10 cellular contexts compared by ENCODE assay signal in the genomic region with DNA sequence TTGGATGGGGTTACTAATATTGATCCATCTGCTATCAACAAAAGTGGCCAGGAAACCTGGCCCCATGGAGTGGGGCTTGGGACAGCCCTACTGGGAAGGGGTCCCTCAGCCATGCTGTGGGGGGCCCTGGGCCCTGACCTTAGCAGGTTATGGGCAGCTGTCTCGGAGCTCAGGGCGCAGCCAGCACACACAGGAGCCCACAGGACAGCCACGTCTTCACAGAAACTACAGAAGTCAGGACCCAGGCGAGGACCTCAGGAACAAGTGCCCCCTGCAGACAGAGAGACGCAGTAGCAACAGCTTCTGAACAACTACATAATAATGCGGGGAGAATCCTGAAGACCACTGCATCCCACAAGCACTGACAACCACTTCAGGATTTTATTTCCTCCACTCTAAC. TPM values are rescaled to one million over a fixed set of nuclear protein-coding genes. Genes with fewer than 3 reads are reported as not detected.
DNase-seq lines count a peak whose midpoint lies in the region; ATAC-seq, FAIRE-seq and TF ChIP-seq lines count a peak whose summit lies in the region.
"Had no signal": no experiment of that assay in that cellular context is flagged by ENCODE, and none has a peak within 500 bp of the region (broad histone marks: within the 10 kb centered on the region; RNA-seq: fewer than 3 reads in every experiment).

No MANE protein-coding gene starts in this region.

- no peak overlapping the region for H3K4me2 ChIP-seq in A549
- no peak overlapping the region for H3K4me2 ChIP-seq in HCT116 (ENCODE audit: low read length)

- no peaks in the 10 kb centered on the region for H3K9me2 ChIP-seq in HCT116 (ENCODE audit: insufficient read depth)

- BruUV-seq in HCT116 (replicated peaks; lab: Mats Ljungman, UMichigan) = no TSS peak

- no peak overlapping the region for H3K4me3 ChIP-seq in A549
- no peak overlapping the region for H3K4me3 ChIP-seq in HCT116 (replicated peaks in 1 of 2; ENCODE audit: low read depth in 1 of 2, low read length in 2 of 2)
- H3K4me3 ChIP-seq in cardiac fibroblast (replicated peaks in 1 of 2; ENCODE audit: low read depth in 2 of 2, low read length in 2 of 2) = no peak overlapping the region
- H3K4me3 ChIP-seq: dorsolateral prefrontal cortex had no signal

- POLR2A ChIA-PET in A549 (lab: Yijun Ruan, JAX) (interaction anchor here (0.7 kb wide), 1 partner anchor 85 kb away, joined by 4 read pairs; the partner anchor contains the start of gene DDX23), HCT116 (lab: Charles Lee) (no interaction called here)

- WGBS in A549 (ENCODE audit: missing lambda C conversion rate) = 88% methylated on average over 5 of the region's 6 CpGs

- no peak overlapping the region for H2AFZ ChIP-seq in HCT116 (ENCODE audit: low read depth, low read length, poor library complexity, severe bottlenecking)

- intact Hi-C loops in HCT116 (cut with micrococcal nuclease) = loop anchor here (2.0 kb wide), 1 partner anchor 58 kb away; no protein-coding TSS in a partner anchor

- H3K27ac ChIP-seq in A549 = no peak overlapping the region
- no peak overlapping the region for H3K27ac ChIP-seq in HCT116 (ENCODE audit: low read depth, low read length)

- H3K9me3 ChIP-seq in A549 (no peaks in the 10 kb centered on the region), HCT116 (ENCODE audit: control insufficient read depth in 1 of 2, insufficient read depth in 1 of 2, low read depth in 1 of 2, low read length in 2 of 2) (no peaks in the 10 kb centered on the region)

- peak in 1 of 2 experiments; percentile 39 for DNase-seq in A549 (ENCODE audit: low read depth in 1 of 2, low spot score in 1 of 2)
- DNase-seq in HCT116 (ENCODE audit: low read depth, low spot score) = no peak
- no peak for DNase-seq in cardiac fibroblast (ENCODE audit: low read depth in 2 of 2)
- DNase-seq in HCEC 1CT = no peak
- DNase-seq in NCI-H128 (lab: John Stamatoyannopoulos, UW; ENCODE audit: unreplicated experiment) = no peak
- DNase-seq in T-helper 1 cell = no peak
- DNase-seq: activated CD4-positive, alpha-beta T cell treated with anti-CD3 and anti-CD28 coated beads for 36 hours; activated naive CD4-positive, alpha-beta T cell treated with anti-CD3 and anti-CD28 coated beads for 36 hours had no signal

- H3K9ac ChIP-seq in HCT116 (ENCODE audit: low read length) = no peak overlapping the region

- no peak for FAIRE-seq in A549 (lab: Jason Lieb, UNC)

- no peaks in the 10 kb centered on the region for H3K27me3 ChIP-seq in HCT116 (ENCODE audit: insufficient read depth, low read length)
- H3K27me3 ChIP-seq: dorsolateral prefrontal cortex had no signal

- no peak for TF ChIP-seq EP300 in A549 (IDR thresholded peaks at IDR 0.05)

- ATAC-seq in A549 = peak; percentile 60 to 70; a peak in 4 of 6 replicates
- ATAC-seq in HCT116 = peak; percentile 39; the same call in 1 of the 2 replicates

- CTCF ChIA-PET in A549 (lab: Yijun Ruan, JAX) = interaction anchor here (0.8 to 70.2 kb wide), 9 partner anchors 12 to 125 kb away, joined by 4 to 2584 read pairs (median 28); partner anchors contain the start of genes ARF3, DDN, DDX23 and FKBP11
- CTCF ChIA-PET in HCT116 (lab: Charles Lee) = interaction anchor here (1.0 to 3.0 kb wide), 3 partner anchors 26 to 151 kb away, joined by 3 to 18 read pairs (median 3); partner anchors contain the start of gene DDX23

- H3K36me3 ChIP-seq in HCT116 (ENCODE audit: control insufficient read depth in 1 of 2, insufficient read depth in 2 of 2, low read length in 2 of 2) = peaks cover 46 to 55% of the 10 kb centered on the region in 2 experiments

- H3K79me2 ChIP-seq in HCT116 (ENCODE audit: insufficient read depth, low read length) = peaks cover 10% of the 10 kb centered on the region; the same call in 1 of the 2 replicates

- TF ChIP-seq RAD21 in A549 (conservative IDR thresholded peaks at IDR 0.05 in 1 of 2, IDR thresholded peaks at IDR 0.05 in 1 of 2) (no peak), HCT116 (IDR thresholded peaks at IDR 0.05; ENCODE audit: low read depth) (no peak)

- H3K4me1 ChIP-seq in A549 (no peaks in the 10 kb centered on the region), HCT116 (ENCODE audit: control insufficient read depth in 1 of 2, insufficient read depth in 2 of 2, low read length in 2 of 2) (no peaks in the 10 kb centered on the region)

- RAD21 ChIA-PET in HCT116 (lab: Charles Lee; ENCODE audit: low non-redundant PET in 1 of 2, low total read pairs in 2 of 2, uncharacterized antibody in 2 of 2, unreplicated experiment in 2 of 2) = no interaction called here

- peaks cover 8% of the 10 kb centered on the region; the same call in 1 of the 2 replicates for H4K20me1 ChIP-seq in HCT116 (ENCODE audit: insufficient read depth)

- TF ChIP-seq CTCF in A549 (IDR thresholded peaks at IDR 0.05) = 0 out of 3 replicates have a peak, but pooled peaks have one; percentile 8
- peak in 2 of 3 experiments; percentile 28 to 33; a peak in 4 of 6 replicates for TF ChIP-seq CTCF in HCT116 (IDR thresholded peaks at IDR 0.05 in 2 of 3, conservative IDR thresholded peaks at IDR 0.05 in 1 of 3; ENCODE audit: borderline replicate concordance in 1 of 3, insufficient read depth in 1 of 3, low read depth in 2 of 3, low read length in 2 of 3)
- peak; percentile 19 for TF ChIP-seq CTCF in cardiac fibroblast (IDR thresholded peaks at IDR 0.05; ENCODE audit: low read depth, low read length)

- no peak for TF ChIP-seq POLR2A in A549 (IDR thresholded peaks at IDR 0.05; ENCODE audit: low read length)
- TF ChIP-seq POLR2A in HCT116 (IDR thresholded peaks at IDR 0.05; ENCODE audit: borderline replicate concordance, extremely low read depth, insufficient read depth, insufficient read length) = no peak

TF ChIP-seq in A549, 52 proteins besides CTCF, POLR2A, EP300 and RAD21 (continues in another document):
- TF ChIP-seq MYC (IDR thresholded peaks at IDR 0.05; ENCODE audit: borderline replicate concordance, low read length) (no peak), MAZ (IDR thresholded peaks at IDR 0.05; ENCODE audit: borderline replicate concordance, low read depth, low read length) (no peak), NFE2L2 (conservative IDR thresholded peaks at IDR 0.05; ENCODE audit: low read length) (no peak), RARB (CRISPR knock-in tag; IDR thresholded peaks at IDR 0.05) (no peak), CHD2 (IDR thresholded peaks at IDR 0.05; ENCODE audit: low read length, partially characterized antibody) (no peak), CHD4 (IDR thresholded peaks at IDR 0.05; ENCODE audit: borderline replicate concordance) (no peak)

TF ChIP-seq in HCT116, 20 proteins besides CTCF, POLR2A, EP300 and RAD21 (continues in another document):
- no peak for TF ChIP-seq EZH2 (IDR thresholded peaks at IDR 0.05)

RNA-seq across cellular contexts. Expression of gene FKBP11, which starts 11.9 kb away (rescaled TPM):
- polyA plus RNA-seq in A549 (2011; rRNA removed) (50.9 and 61.9 TPM in 2 replicates), A549 (2017; fragmentation: RNase III; extraction: RNeasy Plus Mini Kit Qiagen cat#74134 plus additional on column Dnase treatment) (41.2 to 45.5 TPM (median 42.2 TPM) in 3 replicates)
- polyA plus RNA-seq in A549 (2012; cell fraction: cytosol; rRNA removed) = 39.7 and 47.3 TPM in 2 replicates
- 107 and 122 TPM in 2 replicates for polyA plus RNA-seq in A549 (2012; cell fraction: nucleus; rRNA removed)
- polyA minus RNA-seq in A549 (2011; rRNA and poly(A)+ RNA removed) = 38.4 and 39.2 TPM in 2 replicates
- 18.5 TPM for total RNA-seq in HCT116 (2021; ENCODE audit: unreplicated experiment)
- 6.8 and 8.0 TPM in 2 replicates for polyA plus RNA-seq in HCT116 (2012)

RNA-seq across cellular contexts. Expression of gene ARF3, which starts 20.1 kb away (rescaled TPM):
- polyA plus RNA-seq in A549 (2011; rRNA removed) = 281 and 287 TPM in 2 replicates
- polyA plus RNA-seq in A549 (2012; cell fraction: cytosol; rRNA removed) = 232 and 234 TPM in 2 replicates
- 162 and 182 TPM in 2 replicates for polyA plus RNA-seq in A549 (2012; cell fraction: nucleus; rRNA removed)
- polyA plus RNA-seq in A549 (2017; fragmentation: RNase III; extraction: RNeasy Plus Mini Kit Qiagen cat#74134 plus additional on column Dnase treatment) = 133 to 138 TPM (median 138 TPM) in 3 replicates
- 136 and 144 TPM in 2 replicates for polyA minus RNA-seq in A549 (2011; rRNA and poly(A)+ RNA removed)
- 166 TPM for total RNA-seq in HCT116 (2021; ENCODE audit: unreplicated experiment)
- 126 and 150 TPM in 2 replicates for polyA plus RNA-seq in HCT116 (2012)

RNA-seq across cellular contexts. Expression of gene WNT10B, which starts 34.4 kb away (rescaled TPM):
- polyA plus RNA-seq in A549 (2011; rRNA removed) (1.8 and 2.0 TPM in 2 replicates), A549 (2017; fragmentation: RNase III; extraction: RNeasy Plus Mini Kit Qiagen cat#74134 plus additional on column Dnase treatment) (1.5 to 1.9 TPM (median 1.7 TPM) in 3 replicates)
- polyA plus RNA-seq in A549 (2012; cell fraction: cytosol; rRNA removed) = 3.0 and 3.5 TPM in 2 replicates
- polyA plus RNA-seq in A549 (2012; cell fraction: nucleus; rRNA removed) = 4.2 and 4.5 TPM in 2 replicates
- 1.0 and 1.8 TPM in 2 replicates for polyA minus RNA-seq in A549 (2011; rRNA and poly(A)+ RNA removed)
- 9.8 TPM for total RNA-seq in HCT116 (2021; ENCODE audit: unreplicated experiment)
- 5.6 TPM in 2 replicates for polyA plus RNA-seq in HCT116 (2012)
- total RNA-seq: activated naive CD4-positive, alpha-beta T cell treated with anti-CD3 and anti-CD28 coated beads for 36 hours had no signal

RNA-seq across cellular contexts. Expression of gene WNT1, which starts 41.0 kb away (rescaled TPM):
- polyA plus RNA-seq in A549 (2011; rRNA removed) (not detected in 2 replicates), A549 (2017; fragmentation: RNase III; extraction: RNeasy Plus Mini Kit Qiagen cat#74134 plus additional on column Dnase treatment) (not detected in 3 replicates)
- polyA plus RNA-seq in A549 (2012; cell fraction: cytosol; rRNA removed) = 0.03 TPM in 1 of 2 replicates, not detected in the other
- polyA plus RNA-seq in A549 (2012; cell fraction: nucleus; rRNA removed) = 0.06 TPM in 1 of 2 replicates, not detected in the other
- polyA minus RNA-seq in A549 (2011; rRNA and poly(A)+ RNA removed) = not detected in 2 replicates
- total RNA-seq in HCT116 (2021; ENCODE audit: unreplicated experiment) = not detected
- not detected in 2 replicates for polyA plus RNA-seq in HCT116 (2012)
- total RNA-seq: activated CD4-positive, alpha-beta T cell treated with anti-CD3 and anti-CD28 coated beads for 36 hours; activated naive CD4-positive, alpha-beta T cell treated with anti-CD3 and anti-CD28 coated beads for 36 hours; sciatic nerve had no signal

Comparison
In these comparisons a context has a peak if more than half of its experiments do, and no peak if none do; other contexts are left out.
1. Of the 6 proteins assayed by ChIP-seq in both A549 and HCT116: peak only in A549: none; only in HCT116: none; in both: CTCF; in neither: 5.